Comparison of ENCODE assay signal across 1 cellular context in genomic region chr16:950733-951573, GRCh38. TPM values are rescaled to one million over a fixed set of nuclear protein-coding genes. Genes with fewer than 3 reads are reported as not detected.
"Had no signal": no experiment of that assay in that cellular context is flagged by ENCODE, and none has a peak within 500 bp of the region (broad histone marks: within the 10 kb centered on the region; RNA-seq: fewer than 3 reads in every experiment).

No MANE protein-coding gene starts in this region.

RNA-seq across cellular contexts. Expression of gene SOX8, which starts 30.6 kb away (rescaled TPM):
- total RNA-seq: epithelial cell of proximal tubule had no signal
